1 cellular context compared by ENCODE assay signal in the genomic region with DNA sequence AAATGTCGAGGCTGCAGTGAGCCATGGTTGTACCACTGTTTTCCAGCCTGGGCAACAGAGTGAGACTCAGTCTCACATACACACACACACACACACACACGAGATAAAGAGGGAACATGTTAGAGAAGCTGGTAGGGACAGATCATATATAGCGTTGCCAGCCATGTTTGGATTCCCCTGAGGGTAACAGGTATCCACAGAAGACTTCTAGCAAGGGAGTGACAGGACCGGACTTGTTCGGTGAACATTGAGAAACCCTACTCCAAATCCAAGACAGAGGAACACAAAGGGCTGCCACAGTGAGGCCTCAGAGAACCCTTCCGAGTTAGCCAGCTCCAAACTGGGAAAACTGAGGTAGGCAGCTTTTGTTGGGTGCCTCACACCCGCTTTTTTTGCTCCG.
TF ChIP-seq lines count a peak whose summit lies in the region.

No MANE protein-coding gene starts in this region.

TF ChIP-seq in IMR-90, 13 proteins besides CTCF, POLR2A, EP300 and RAD21 (continued from another document):
- TF ChIP-seq, protein P1, sequence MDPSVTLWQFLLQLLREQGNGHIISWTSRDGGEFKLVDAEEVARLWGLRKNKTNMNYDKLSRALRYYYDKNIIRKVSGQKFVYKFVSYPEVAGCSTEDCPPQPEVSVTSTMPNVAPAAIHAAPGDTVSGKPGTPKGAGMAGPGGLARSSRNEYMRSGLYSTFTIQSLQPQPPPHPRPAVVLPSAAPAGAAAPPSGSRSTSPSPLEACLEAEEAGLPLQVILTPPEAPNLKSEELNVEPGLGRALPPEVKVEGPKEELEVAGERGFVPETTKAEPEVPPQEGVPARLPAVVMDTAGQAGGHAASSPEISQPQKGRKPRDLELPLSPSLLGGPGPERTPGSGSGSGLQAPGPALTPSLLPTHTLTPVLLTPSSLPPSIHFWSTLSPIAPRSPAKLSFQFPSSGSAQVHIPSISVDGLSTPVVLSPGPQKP (IDR thresholded peaks at IDR 0.05; ENCODE audit: borderline replicate concordance, low read depth, low read length) = no peak
- TF ChIP-seq MXI1 (IDR thresholded peaks at IDR 0.05; ENCODE audit: borderline replicate concordance, low read depth, low read length) = no peak
- no peak for TF ChIP-seq BHLHE40 (IDR thresholded peaks at IDR 0.05; ENCODE audit: low read depth, low read length)
